In genomic region chrX:132023896-132024386, GRCh38 we compare ENCODE assay signal across 8 cellular contexts. TPM values are rescaled to one million over a fixed set of nuclear protein-coding genes. Genes with fewer than 3 reads are reported as not detected.
DNase-seq lines count a peak whose midpoint lies in the region; ATAC-seq and TF ChIP-seq lines count a peak whose summit lies in the region.

No MANE protein-coding gene starts in this region.

- no peaks in the 10 kb centered on the region for H3K27me3 ChIP-seq in gastroesophageal sphincter
- H3K27me3 ChIP-seq in prostate gland (replicated peaks; ENCODE audit: insufficient read depth) = no peaks in the 10 kb centered on the region

- peaks cover 2% of the 10 kb centered on the region in 2 donors for H3K36me3 Mint-ChIP-seq in activated T-cell treated with anti-CD3 and anti-CD28 coated beads, Interleukin-2, amount 50 U/mL, for 72 hours (ENCODE audit: insufficient read depth in 2 of 2)

- H3K27ac Mint-ChIP-seq in activated T-cell treated with anti-CD3 and anti-CD28 coated beads, Interleukin-2, amount 50 U/mL, for 72 hours = peak overlapping the region; percentile 75

- peak overlapping the region in 2 of 4 donors; percentile 72 to 77 for H3K27ac ChIP-seq in gastroesophageal sphincter
- H3K27ac ChIP-seq in prostate gland = peak overlapping the region; percentile 65 to 68

- 3 to 15% methylated on average over 6 to 10 of the region's 16 CpGs for WGBS in gastroesophageal sphincter (ENCODE audit: low coverage in 1 of 2), 2 donors
- WGBS in prostate gland = 3% methylated on average over 14 of the region's 16 CpGs

- peaks cover 33% of the 10 kb centered on the region for H3K4me1 Mint-ChIP-seq in activated T-cell treated with anti-CD3 and anti-CD28 coated beads, Interleukin-2, amount 50 U/mL, for 72 hours (ENCODE audit: low read depth)

- H3K27me3 Mint-ChIP-seq in activated T-cell treated with anti-CD3 and anti-CD28 coated beads, Interleukin-2, amount 50 U/mL, for 72 hours (ENCODE audit: low read depth) = peaks cover 17% of the 10 kb centered on the region

- H3K4me1 ChIP-seq in gastroesophageal sphincter = no peaks in the 10 kb centered on the region
- H3K4me1 ChIP-seq in prostate gland (replicated peaks) = no peaks in the 10 kb centered on the region

- TF ChIP-seq CTCF in gastroesophageal sphincter (IDR thresholded peaks at IDR 0.05) = no peak
- no peak for TF ChIP-seq CTCF in prostate gland (IDR thresholded peaks at IDR 0.05)

- H3K9me3 ChIP-seq in gastroesophageal sphincter = no peaks in the 10 kb centered on the region
- no peaks in the 10 kb centered on the region for H3K9me3 ChIP-seq in prostate gland

- ATAC-seq in GM18499 (IDR thresholded peaks at IDR 0.05; ENCODE audit: insufficient read depth, unreplicated experiment) (peak; percentile 29), HG02571 (IDR thresholded peaks at IDR 0.05; ENCODE audit: unreplicated experiment) (peak; percentile 45), gastroesophageal sphincter (peak; percentile 17), GM18861 (IDR thresholded peaks at IDR 0.05; ENCODE audit: unreplicated experiment) (no peak)
- ATAC-seq in activated T-cell treated with anti-CD3 and anti-CD28 coated beads, Interleukin-2, amount 50 U/mL, for 72 hours (replicated peaks in 1 of 2) = peak; percentile 75 to 77

- TF ChIP-seq EP300 in gastroesophageal sphincter (IDR thresholded peaks at IDR 0.05) = no peak

- TF ChIP-seq POLR2A in gastroesophageal sphincter (IDR thresholded peaks at IDR 0.05) (no peak), prostate gland (IDR thresholded peaks at IDR 0.05) (no peak)

- H3K4me3 Mint-ChIP-seq in activated T-cell treated with anti-CD3 and anti-CD28 coated beads, Interleukin-2, amount 50 U/mL, for 72 hours = peak overlapping the region; percentile 91 to 92

- intact Hi-C loops in prostate gland (cut with DNase I) = loop anchor here (5.0 kb wide), 2 partner anchors 38 to 193 kb away; partner anchors contain the start of gene RAP2C

- DNase-seq in NCI-H69 (lab: John Stamatoyannopoulos, UW) (peak; percentile 42), prostate gland (ENCODE audit: low spot score) (peak; percentile 6), NCI-H446 treated with DMSO at 0.1 percent for 48 hours (lab: John Stamatoyannopoulos, UW) (no peak)
- DNase-seq in activated T-cell treated with anti-CD3 and anti-CD28 coated beads, Interleukin-2, amount 50 U/mL, for 72 hours = peak; percentile 57 to 73

- H3K36me3 ChIP-seq in gastroesophageal sphincter = no peaks in the 10 kb centered on the region
- no peaks in the 10 kb centered on the region for H3K36me3 ChIP-seq in prostate gland

- H3K4me3 ChIP-seq in gastroesophageal sphincter (peak overlapping the region; percentile 66 to 71), prostate gland (peak overlapping the region; percentile 49 to 52)

- no peaks in the 10 kb centered on the region for H3K9me3 Mint-ChIP-seq in activated T-cell treated with anti-CD3 and anti-CD28 coated beads, Interleukin-2, amount 50 U/mL, for 72 hours

RNA-seq across cellular contexts. Expression of gene STK26, which starts 0.8 kb away (rescaled TPM):
- total RNA-seq in activated T-cell treated with anti-CD3 and anti-CD28 coated beads, Interleukin-2, amount 50 U/mL, for 72 hours = 10 to 100 TPM; 57.9 to 73.4 TPM
- total RNA-seq in gastroesophageal sphincter (10 to 100 TPM; 11.8 to 18.0 (median 16.0) TPM), prostate gland (10 to 100 TPM; 11.0 to 12.9 TPM)
